Comparison of ENCODE assay signal across 23 cellular contexts in the genomic region with DNA sequence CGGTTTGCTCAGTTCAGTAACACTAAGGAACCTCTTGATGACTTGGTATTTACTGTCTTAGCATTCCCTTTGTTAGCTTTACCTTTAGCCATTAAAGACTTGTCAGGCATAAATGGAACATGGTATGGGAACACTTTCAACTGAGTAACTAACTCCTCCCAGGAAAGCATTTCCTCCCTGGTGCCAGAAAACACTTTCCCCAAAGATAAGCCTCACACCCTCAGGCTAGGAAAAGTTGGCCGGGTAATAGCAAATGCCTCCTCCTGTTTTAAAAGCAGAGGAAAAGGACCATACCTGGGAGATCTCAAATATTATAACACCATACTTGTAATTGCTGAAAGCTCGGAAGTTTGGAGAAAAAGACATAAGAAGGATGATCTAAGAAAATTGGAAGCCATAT. TPM values are rescaled to one million over a fixed set of nuclear protein-coding genes. Genes with fewer than 3 reads are reported as not detected.
DNase-seq lines count a peak whose midpoint lies in the region; ATAC-seq and TF ChIP-seq lines count a peak whose summit lies in the region.
"Had no signal": no experiment of that assay in that cellular context is flagged by ENCODE, and none has a peak within 500 bp of the region (broad histone marks: within the 10 kb centered on the region; RNA-seq: fewer than 3 reads in every experiment).

No MANE protein-coding gene starts in this region.

- peaks cover 8% of the 10 kb centered on the region for H3K36me3 Mint-ChIP-seq in activated CD4-positive, alpha-beta T cell treated with anti-CD3 and anti-CD28 coated beads, Interleukin-2, amount 10 ng/mL, durations not matched to agents 7 days and 5 days (ENCODE audit: low read depth)
- peaks cover 43% of the 10 kb centered on the region for H3K36me3 Mint-ChIP-seq in activated CD8-positive, alpha-beta T cell treated with anti-CD3 and anti-CD28 coated beads for 36 hours (ENCODE audit: low read depth)

- no peak overlapping the region for H3K27ac Mint-ChIP-seq in activated CD4-positive, alpha-beta T cell treated with anti-CD3 and anti-CD28 coated beads, Interleukin-2, amount 10 ng/mL, durations not matched to agents 7 days and 5 days
- H3K27ac Mint-ChIP-seq in activated CD8-positive, alpha-beta T cell treated with anti-CD3 and anti-CD28 coated beads for 36 hours: no peak overlapping the region
- H3K27ac Mint-ChIP-seq: B cell; CD4-positive, CD25-positive, alpha-beta regulatory T cell; CD8-positive, alpha-beta T cell; GM23338; H9 had no signal

- no peak for TF ChIP-seq POLR2A in breast epithelium (IDR thresholded peaks at IDR 0.05)

- in situ Hi-C loops in mammary epithelial cell (cut with MboI; ENCODE audit: low sequenced_read_pairs in 2 of 2): no loop called here

- no peaks in the 10 kb centered on the region for H3K79me2 ChIP-seq in mammary epithelial cell (ENCODE audit: insufficient read depth, low read length)

- no peak overlapping the region for H3K4me3 ChIP-seq in mammary epithelial cell (replicated peaks in 1 of 3; ENCODE audit: insufficient read depth in 1 of 3, low read depth in 2 of 3, low read length in 3 of 3)
- H3K4me3 ChIP-seq in breast epithelium: no peak overlapping the region
- no peak overlapping the region for H3K4me3 ChIP-seq in left ventricle myocardium inferior
- no peak overlapping the region for H3K4me3 ChIP-seq in right cardiac atrium (ENCODE audit: low read length)
- H3K4me3 ChIP-seq: BLaER1, GM12878, GM23338 had no signal

- no peak overlapping the region for H3K4me3 Mint-ChIP-seq in activated CD4-positive, alpha-beta T cell treated with anti-CD3 and anti-CD28 coated beads, Interleukin-2, amount 10 ng/mL, durations not matched to agents 7 days and 5 days
- no peak overlapping the region for H3K4me3 Mint-ChIP-seq in activated CD8-positive, alpha-beta T cell treated with anti-CD3 and anti-CD28 coated beads for 36 hours
- H3K4me3 Mint-ChIP-seq: B cell; CD4-positive, CD25-positive, alpha-beta regulatory T cell; CD8-positive, alpha-beta T cell; GM23338; H9 had no signal

- H3K9ac ChIP-seq in mammary epithelial cell (ENCODE audit: insufficient read depth, low read length): no peak overlapping the region
- H3K9ac ChIP-seq: BLaER1 had no signal

- H3K36me3 ChIP-seq in mammary epithelial cell (ENCODE audit: insufficient read depth, low read length) (peaks cover 3% of the 10 kb centered on the region), breast epithelium (no peaks in the 10 kb centered on the region), left ventricle myocardium inferior (peaks cover 27% of the 10 kb centered on the region)

- intact Hi-C loops in mammary epithelial cell (cut with micrococcal nuclease): no loop called here
- intact Hi-C loops in breast epithelium (cut with DNase I; ENCODE audit: low total_unique reads): no loop called here
- intact Hi-C loops in left cardiac atrium (cut with DNase I): no loop called here
- intact Hi-C loops in left ventricle myocardium inferior (cut with micrococcal nuclease): no loop called here
- intact Hi-C loops in right cardiac atrium (cut with DNase I): loop anchor here in 1 of 4 donors (10.0 kb wide), 1 partner anchor 142 kb away; no protein-coding TSS in a partner anchor
- intact Hi-C loops in activated CD8-positive, alpha-beta T cell treated with anti-CD3 and anti-CD28 coated beads for 36 hours (cut with micrococcal nuclease): no loop called here

- dilution Hi-C loops in mammary epithelial cell (cut with HindIII; ENCODE audit: low sequenced_read_pairs): no loop called here

- 73% methylated on average over 3 of the region's 3 CpGs for WGBS in mammary epithelial cell (ENCODE audit: low coverage, missing lambda C conversion rate)
- WGBS in right cardiac atrium: 57% methylated on average over 3 of the region's 3 CpGs

- no peak overlapping the region for H3K4me2 ChIP-seq in mammary epithelial cell (ENCODE audit: insufficient read depth, low read depth, low read length)
- H3K4me2 ChIP-seq: GM23338 had no signal

- no peak for DNase-seq in mammary epithelial cell
- DNase-seq in breast epithelium (ENCODE audit: low spot score in 2 of 2): no peak
- DNase-seq in left cardiac atrium: no peak
- no peak for DNase-seq in left ventricle myocardium inferior
- DNase-seq in right cardiac atrium: no peak
- no peak for DNase-seq in activated CD4-positive, alpha-beta T cell treated with anti-CD3 and anti-CD28 coated beads, Interleukin-2, amount 10 ng/mL, durations not matched to agents 7 days and 5 days
- DNase-seq in activated CD8-positive, alpha-beta T cell treated with anti-CD3 and anti-CD28 coated beads for 36 hours: no peak
- DNase-seq: Caco-2; CD4-positive, CD25-positive, alpha-beta regulatory T cell; CD8-positive, alpha-beta T cell; DMS153; DND-41; GDM1; H9 had no signal

- TSS peak; percentile 0 for BruUV-seq in mammary epithelial cell (replicated peaks; lab: Mats Ljungman, UMichigan)

- H4K20me1 ChIP-seq in mammary epithelial cell (ENCODE audit: insufficient read depth, low read length): no peaks in the 10 kb centered on the region
- H4K20me1 ChIP-seq: BLaER1 had no signal

- TF ChIP-seq CTCF in mammary epithelial cell (conservative IDR thresholded peaks at IDR 0.05 in 1 of 2, IDR thresholded peaks at IDR 0.05 in 1 of 2; ENCODE audit: extremely low read depth in 1 of 2, insufficient read depth in 1 of 2, low read depth in 1 of 2, low read length in 2 of 2) (no peak), breast epithelium (IDR thresholded peaks at IDR 0.05) (no peak), left ventricle myocardium inferior (IDR thresholded peaks at IDR 0.05; ENCODE audit: borderline replicate concordance) (no peak)
- no peak for TF ChIP-seq CTCF in activated CD8-positive, alpha-beta T cell treated with anti-CD3 and anti-CD28 coated beads for 36 hours (IDR thresholded peaks at IDR 0.05)

- peaks cover 22% of the 10 kb centered on the region for H3K9me3 Mint-ChIP-seq in activated CD4-positive, alpha-beta T cell treated with anti-CD3 and anti-CD28 coated beads, Interleukin-2, amount 10 ng/mL, durations not matched to agents 7 days and 5 days
- H3K9me3 Mint-ChIP-seq in activated CD8-positive, alpha-beta T cell treated with anti-CD3 and anti-CD28 coated beads for 36 hours: peaks cover 17% of the 10 kb centered on the region

- no peaks in the 10 kb centered on the region for H3K27me3 Mint-ChIP-seq in activated CD4-positive, alpha-beta T cell treated with anti-CD3 and anti-CD28 coated beads, Interleukin-2, amount 10 ng/mL, durations not matched to agents 7 days and 5 days
- H3K27me3 Mint-ChIP-seq in activated CD8-positive, alpha-beta T cell treated with anti-CD3 and anti-CD28 coated beads for 36 hours: no peaks in the 10 kb centered on the region
- H3K27me3 Mint-ChIP-seq: B cell; CD4-positive, CD25-positive, alpha-beta regulatory T cell had no signal

- H3K27ac ChIP-seq in mammary epithelial cell (ENCODE audit: insufficient read depth, low read depth, low read length): no peak overlapping the region
- H3K27ac ChIP-seq in breast epithelium: no peak overlapping the region
- no peak overlapping the region for H3K27ac ChIP-seq in left ventricle myocardium inferior (replicated peaks)
- H3K27ac ChIP-seq in right cardiac atrium (ENCODE audit: low read length): no peak overlapping the region
- H3K27ac ChIP-seq: 22Rv1, BLaER1, C4-2B had no signal

- POLR2A ChIA-PET in activated CD4-positive, alpha-beta T cell treated with anti-CD3 and anti-CD28 coated beads, Interleukin-2, amount 10 ng/mL, durations not matched to agents 7 days and 5 days (lab: Charles Lee): no interaction called here
- POLR2A ChIA-PET in activated CD8-positive, alpha-beta T cell treated with anti-CD3 and anti-CD28 coated beads for 36 hours (lab: Charles Lee): no interaction called here

- peaks cover 31% of the 10 kb centered on the region for H3K9me3 ChIP-seq in mammary epithelial cell (replicated peaks; ENCODE audit: insufficient read depth, low read length)
- peaks cover 24 to 41% of the 10 kb centered on the region in 2 donors for H3K9me3 ChIP-seq in breast epithelium
- H3K9me3 ChIP-seq in left ventricle myocardium inferior (replicated peaks): peaks cover 36% of the 10 kb centered on the region
- peaks cover 13% of the 10 kb centered on the region for H3K9me3 ChIP-seq in right cardiac atrium (ENCODE audit: control insufficient read depth, low read length)

- H2AFZ ChIP-seq in mammary epithelial cell (ENCODE audit: low read depth, low read length): no peak overlapping the region
- H2AFZ ChIP-seq: GM23338 had no signal

- ATAC-seq in left cardiac atrium (peak; percentile 54 to 76), esophagus mucosa (peak; percentile 67), right cardiac atrium (peak; percentile 40 to 52)
- no peak for ATAC-seq in activated CD8-positive, alpha-beta T cell treated with anti-CD3 and anti-CD28 coated beads for 36 hours
- ATAC-seq: CD8-positive, alpha-beta T cell; GM12878; GM23338; HCT116 had no signal

- no peaks in the 10 kb centered on the region for H3K27me3 ChIP-seq in mammary epithelial cell (ENCODE audit: insufficient read depth, low read length)
- H3K27me3 ChIP-seq in breast epithelium: no peaks in the 10 kb centered on the region
- no peaks in the 10 kb centered on the region for H3K27me3 ChIP-seq in left ventricle myocardium inferior (ENCODE audit: low read depth)
- H3K27me3 ChIP-seq in right cardiac atrium (ENCODE audit: control insufficient read depth, insufficient read depth): no peaks in the 10 kb centered on the region
- H3K27me3 ChIP-seq: BLaER1 had no signal

- no peaks in the 10 kb centered on the region for H3K4me1 Mint-ChIP-seq in activated CD4-positive, alpha-beta T cell treated with anti-CD3 and anti-CD28 coated beads, Interleukin-2, amount 10 ng/mL, durations not matched to agents 7 days and 5 days
- no peaks in the 10 kb centered on the region for H3K4me1 Mint-ChIP-seq in activated CD8-positive, alpha-beta T cell treated with anti-CD3 and anti-CD28 coated beads for 36 hours (ENCODE audit: low read depth)
- H3K4me1 Mint-ChIP-seq: B cell; CD4-positive, CD25-positive, alpha-beta regulatory T cell; GM23338 had no signal

- CTCF ChIA-PET in mammary epithelial cell (lab: Charles Lee; ENCODE audit: low non-redundant PET): no interaction called here
- CTCF ChIA-PET in activated CD4-positive, alpha-beta T cell treated with anti-CD3 and anti-CD28 coated beads, Interleukin-2, amount 10 ng/mL, durations not matched to agents 7 days and 5 days (lab: Charles Lee): no interaction called here
- CTCF ChIA-PET in activated CD8-positive, alpha-beta T cell treated with anti-CD3 and anti-CD28 coated beads for 36 hours (lab: Charles Lee): no interaction called here

- H3K4me1 ChIP-seq in mammary epithelial cell (ENCODE audit: insufficient read depth, low read length) (peaks cover 13% of the 10 kb centered on the region), breast epithelium (no peaks in the 10 kb centered on the region), left ventricle myocardium inferior (peaks cover 23% of the 10 kb centered on the region), right cardiac atrium (ENCODE audit: control insufficient read depth, insufficient read depth, low read length) (no peaks in the 10 kb centered on the region)
- H3K4me1 ChIP-seq: Caco-2 had no signal

RNA-seq across cellular contexts. Expression of gene KCNJ11, which starts 12.0 kb away (rescaled TPM):
- total RNA-seq in mammary epithelial cell (not detected), breast epithelium (1 to 10 TPM in 2 of 3 donors, under 1 TPM in 1; 0.80 to 5.0 (median 4.9) TPM), left cardiac atrium (10 to 100 TPM; 11.3 to 21.2 TPM), left ventricle myocardium inferior (17.5 TPM), esophagus mucosa (0.36 TPM), right cardiac atrium (10 to 100 TPM in 3 of 4 donors, 1 to 10 TPM in 1; 9.2 to 33.1 (median 25.2) TPM)
- polyA plus RNA-seq in mammary epithelial cell (0.06 TPM), right cardiac atrium (18.6 TPM)
- not detected for polyA minus RNA-seq in mammary epithelial cell
- total RNA-seq in activated CD4-positive, alpha-beta T cell treated with anti-CD3 and anti-CD28 coated beads, Interleukin-2, amount 10 ng/mL, durations not matched to agents 7 days and 5 days: 1 to 10 TPM in 1 of 2 experiments, under 1 TPM in 1; 0.64 to 1.2 TPM
- 1 to 10 TPM; 1.2 to 2.4 TPM for total RNA-seq in activated CD8-positive, alpha-beta T cell treated with anti-CD3 and anti-CD28 coated beads for 36 hours
- total RNA-seq: CD4-positive, CD25-positive, alpha-beta regulatory T cell had no signal
- polyA plus RNA-seq: AG04450; CD4-positive, CD25-positive, alpha-beta regulatory T cell had no signal

RNA-seq across cellular contexts. Expression of gene NCR3LG1, which starts 24.9 kb away (rescaled TPM):
- total RNA-seq in mammary epithelial cell (10 to 100 TPM in 1 of 2 donors, 1 to 10 TPM in 1; 8.7 to 10.1 TPM), breast epithelium (1 to 10 TPM; 2.9 to 5.0 (median 4.3) TPM), left cardiac atrium (1 to 10 TPM; 1.9 to 4.2 TPM), left ventricle myocardium inferior (0.80 TPM), esophagus mucosa (1.4 TPM), right cardiac atrium (1 to 10 TPM; 2.3 to 3.3 (median 3.0) TPM)
- polyA plus RNA-seq in mammary epithelial cell (2.3 TPM), right cardiac atrium (0.75 TPM)
- polyA minus RNA-seq in mammary epithelial cell: 7.5 TPM
- total RNA-seq in activated CD4-positive, alpha-beta T cell treated with anti-CD3 and anti-CD28 coated beads, Interleukin-2, amount 10 ng/mL, durations not matched to agents 7 days and 5 days: under 1 TPM; 0.30 to 0.42 TPM
- total RNA-seq in activated CD8-positive, alpha-beta T cell treated with anti-CD3 and anti-CD28 coated beads for 36 hours: 1 to 10 TPM; 3.4 to 4.2 TPM
